In the genomic region with DNA sequence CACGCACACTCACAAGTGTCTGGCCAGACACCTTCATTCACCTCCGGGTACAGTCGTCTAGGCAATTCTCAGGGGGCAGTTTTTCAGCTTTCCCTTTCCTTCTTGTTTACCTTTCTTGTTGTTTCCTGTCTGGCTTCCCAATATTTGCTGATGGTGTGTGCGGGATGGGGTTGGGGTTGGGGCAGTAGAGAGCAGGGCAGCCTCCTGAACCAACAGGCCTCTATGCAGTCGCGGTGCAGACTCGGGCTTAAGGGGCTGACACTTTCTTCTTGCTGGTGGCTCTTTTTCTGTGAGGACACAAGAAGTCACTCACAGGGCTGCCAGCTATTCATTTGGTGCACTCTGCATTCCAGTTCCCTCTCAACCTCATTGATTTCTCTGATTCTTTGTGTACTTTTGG, we compare ENCODE assay signal across 15 cellular contexts.
"Had no signal": no experiment of that assay in that cellular context is flagged by ENCODE, and none has a peak within 500 bp of the region (broad histone marks: within the 10 kb centered on the region; RNA-seq: fewer than 3 reads in every experiment).

No MANE protein-coding gene starts in this region.

- DNase-seq: activated CD4-positive, alpha-beta T cell treated with anti-CD3 and anti-CD28 coated beads for 1 hour; activated CD4-positive, alpha-beta T cell treated with anti-CD3 and anti-CD28 coated beads, Interleukin-2, amount 50 U/mL, for 48 hours; activated naive CD4-positive, alpha-beta T cell treated with anti-CD3 and anti-CD28 coated beads for 36 hours; amygdala; cerebellar nuclear complex; esophagus squamous epithelium; foreskin fibroblast; glutamatergic neuron; left colon; SJCRH30; stimulated activated naive B cell treated with anti-CD40 and anti-IgM and Interleukin-4, amounts not matched to agents 10 μg/mL and 1 μg/mL and 100 μg/mL, for 72 hours; T-helper 9 cell had no signal

- H3K4me2 ChIP-seq: smooth muscle cell had no signal

- H3K4me1 ChIP-seq: SJCRH30 had no signal

- H3K27me3 Mint-ChIP-seq: brain; stimulated activated naive B cell treated with anti-CD40 and anti-IgM and Interleukin-4, amounts not matched to agents 10 μg/mL and 1 μg/mL and 100 μg/mL, for 72 hours had no signal

- H3K36me3 ChIP-seq: SJCRH30 had no signal

- H3K4me1 Mint-ChIP-seq: brain had no signal

- H3K9me3 Mint-ChIP-seq: activated naive CD4-positive, alpha-beta T cell treated with anti-CD3 and anti-CD28 coated beads for 36 hours; stimulated activated naive B cell treated with anti-CD40 and anti-IgM and Interleukin-4, amounts not matched to agents 10 μg/mL and 1 μg/mL and 100 μg/mL, for 72 hours had no signal

- H3K27ac Mint-ChIP-seq: activated naive CD4-positive, alpha-beta T cell treated with anti-CD3 and anti-CD28 coated beads for 36 hours had no signal

- H3K4me3 ChIP-seq: esophagus squamous epithelium, lung, SJCRH30, smooth muscle cell had no signal

- H3K27me3 ChIP-seq: esophagus squamous epithelium, SJCRH30 had no signal

- ATAC-seq: left colon; stimulated activated naive B cell treated with anti-CD40 and anti-IgM and Interleukin-4, amounts not matched to agents 10 μg/mL and 1 μg/mL and 100 μg/mL, for 72 hours had no signal

- H3K4me3 Mint-ChIP-seq: activated naive CD4-positive, alpha-beta T cell treated with anti-CD3 and anti-CD28 coated beads for 36 hours; brain; stimulated activated naive B cell treated with anti-CD40 and anti-IgM and Interleukin-4, amounts not matched to agents 10 μg/mL and 1 μg/mL and 100 μg/mL, for 72 hours had no signal

- H3K27ac ChIP-seq: esophagus squamous epithelium, SJCRH30 had no signal

- H3K9me3 ChIP-seq: esophagus squamous epithelium, SJCRH30 had no signal
